In the genomic region with DNA sequence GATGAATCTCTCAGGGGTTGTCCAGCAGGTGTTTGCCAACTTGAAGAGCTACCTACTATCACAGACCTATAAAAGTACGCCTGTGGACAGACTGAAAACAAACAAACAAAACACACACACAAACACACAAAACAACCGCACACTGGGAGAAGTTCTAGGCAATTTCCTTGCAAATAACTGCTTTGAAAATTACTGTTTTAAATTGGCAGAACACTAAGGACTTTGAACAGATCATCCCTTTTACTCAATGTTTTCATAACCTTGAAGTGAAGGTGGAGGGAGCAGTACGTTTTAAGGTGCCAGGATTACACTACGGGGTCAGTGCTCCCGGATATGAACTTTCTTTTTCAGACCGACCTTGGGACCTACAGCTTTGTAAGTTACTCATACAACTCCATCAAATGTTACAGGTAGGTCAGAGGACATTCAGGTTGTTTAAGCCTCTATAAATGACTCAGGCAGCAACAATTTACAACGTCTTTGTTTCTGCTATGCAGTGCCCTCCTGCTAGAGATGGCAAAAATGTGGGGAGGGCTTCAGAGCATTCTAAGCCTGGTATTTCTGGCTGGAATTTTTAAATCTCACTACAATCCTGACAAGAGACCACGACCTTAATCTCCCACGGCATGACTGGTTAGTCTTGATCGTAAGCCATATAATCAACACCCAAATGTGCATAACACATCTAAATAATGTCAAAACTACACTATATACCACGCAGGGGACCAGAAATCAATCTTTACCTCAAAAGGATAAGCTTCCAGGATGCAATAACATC, we compare ENCODE assay signal across 8 cellular contexts. TPM values are rescaled to one million over a fixed set of nuclear protein-coding genes. Genes with fewer than 3 reads are reported as not detected.
DNase-seq lines count a peak whose midpoint lies in the region; ATAC-seq and TF ChIP-seq lines count a peak whose summit lies in the region.

No MANE protein-coding gene starts in this region.

- no peaks in the 10 kb centered on the region for H3K27me3 Mint-ChIP-seq in Calu3 (ENCODE audit: unreplicated experiment)
- H3K27me3 Mint-ChIP-seq in chondrocyte (ENCODE audit: low read depth), result no peaks in the 10 kb centered on the region

- H3K36me3 ChIP-seq in mucosa of rectum (ENCODE audit: control insufficient read depth in 2 of 2, insufficient read depth in 2 of 2, low read length in 2 of 2), result peaks cover 12 to 14% of the 10 kb centered on the region in 2 donors

- peaks cover 59% of the 10 kb centered on the region for H3K36me3 Mint-ChIP-seq in Calu3 (ENCODE audit: insufficient read depth, unreplicated experiment)
- H3K36me3 Mint-ChIP-seq in chondrocyte (ENCODE audit: low read depth), result peaks cover 12% of the 10 kb centered on the region

- CTCF ChIA-PET in Calu3 (lab: Charles Lee), result interaction anchor here (0.6 to 3.3 kb wide), 10 partner anchors 14 to 298 kb away, joined by 3 to 22 read pairs (median 8); no protein-coding TSS in a partner anchor

- H3K4me3 Mint-ChIP-seq in Calu3 (ENCODE audit: low read depth, unreplicated experiment), result peak overlapping the region; percentile 88
- peak overlapping the region; percentile 79 for H3K4me3 Mint-ChIP-seq in chondrocyte (ENCODE audit: unreplicated experiment)

- H3K4me1 Mint-ChIP-seq in Calu3 (ENCODE audit: low read depth, unreplicated experiment), result peaks cover 59% of the 10 kb centered on the region
- peaks cover 69% of the 10 kb centered on the region for H3K4me1 Mint-ChIP-seq in chondrocyte (ENCODE audit: low read depth)

- TF ChIP-seq CTCF in Calu3 (IDR thresholded peaks at IDR 0.05; ENCODE audit: unreplicated experiment) (no peak), chondrocyte (IDR thresholded peaks at IDR 0.05) (no peak)

- H3K9ac ChIP-seq in mucosa of rectum (ENCODE audit: low read depth in 1 of 2, low read length in 2 of 2), result peak overlapping the region; percentile 91 to 94

- H3K4me1 ChIP-seq in mucosa of rectum (ENCODE audit: control insufficient read depth in 2 of 2, insufficient read depth in 2 of 2, low read length in 2 of 2), result peaks cover 15 to 40% of the 10 kb centered on the region in 2 donors

- H3K27ac Mint-ChIP-seq in Calu3 (ENCODE audit: unreplicated experiment), result peak overlapping the region; percentile 95
- H3K27ac Mint-ChIP-seq in chondrocyte (ENCODE audit: unreplicated experiment), result peak overlapping the region; percentile 87

- peak overlapping the region; percentile 87 to 88 for H3K4me3 ChIP-seq in mucosa of rectum (ENCODE audit: low read length in 2 of 2)

- H3K9me3 Mint-ChIP-seq in Calu3 (ENCODE audit: low read depth, unreplicated experiment) (no peaks in the 10 kb centered on the region), chondrocyte (ENCODE audit: low read depth) (no peaks in the 10 kb centered on the region)

- DNase-seq in Calu3 (peak; percentile 20), M059J (ENCODE audit: low read depth) (peak; percentile 87), chondrocyte (ENCODE audit: low spot score) (no peak), dedifferentiated amniotic fluid mesenchymal stem cell (ENCODE audit: extremely low spot score) (no peak)

- intact Hi-C loops in Calu3 (cut with micrococcal nuclease; ENCODE audit: unreplicated experiment), result no loop called here

- no peak for ATAC-seq in HG03175 (IDR thresholded peaks at IDR 0.05; ENCODE audit: unreplicated experiment)
- ATAC-seq in HG03460 (IDR thresholded peaks at IDR 0.05; ENCODE audit: unreplicated experiment), result no peak
- ATAC-seq in GM21786 (IDR thresholded peaks at IDR 0.05; ENCODE audit: unreplicated experiment), result no peak

- H3K9me3 ChIP-seq in mucosa of rectum (ENCODE audit: control insufficient read depth in 2 of 2, low read length in 2 of 2), result no peaks in the 10 kb centered on the region

- BruUV-seq in Calu3 (replicated peaks; lab: Mats Ljungman, UMichigan), result TSS peak; percentile 91

- no peaks in the 10 kb centered on the region for H3K27me3 ChIP-seq in mucosa of rectum (ENCODE audit: control insufficient read depth in 2 of 2, insufficient read depth in 2 of 2, low read length in 2 of 2)

- H3K27ac ChIP-seq in mucosa of rectum (ENCODE audit: low read depth in 2 of 2, low read length in 2 of 2), result peak overlapping the region; percentile 97

RNA-seq across cellular contexts. Expression of a gene that starts 1.4 kb away (rescaled TPM):
- total RNA-seq in Calu3 (2022) (71.7 and 84.5 TPM in 2 replicates), chondrocyte (62.2 to 94.5 TPM (median 63.0 TPM) in 3 replicates)
- total RNA-seq in M059J (2014; rRNA removed; shearing (Covaris generic)), result 51.7 and 70.1 TPM in 2 replicates

RNA-seq across cellular contexts. Expression of a gene that starts 59.9 kb away (rescaled TPM):
- total RNA-seq in Calu3 (2022) (18.0 and 20.1 TPM in 2 replicates), chondrocyte (16.9 to 22.7 TPM (median 22.4 TPM) in 3 replicates)
- 11.5 and 16.9 TPM in 2 replicates for total RNA-seq in M059J (2014; rRNA removed; shearing (Covaris generic))

Comparison
In these comparisons a context has a peak if more than half of its experiments do, and no peak if none do; other contexts are left out.
1. DNase-seq: peak in Calu3 (single experiment) and M059J (single experiment); none in chondrocyte (single experiment) and dedifferentiated amniotic fluid mesenchymal stem cell (single experiment).